ENCODE assay signal across 8 cellular contexts in the genomic region with DNA sequence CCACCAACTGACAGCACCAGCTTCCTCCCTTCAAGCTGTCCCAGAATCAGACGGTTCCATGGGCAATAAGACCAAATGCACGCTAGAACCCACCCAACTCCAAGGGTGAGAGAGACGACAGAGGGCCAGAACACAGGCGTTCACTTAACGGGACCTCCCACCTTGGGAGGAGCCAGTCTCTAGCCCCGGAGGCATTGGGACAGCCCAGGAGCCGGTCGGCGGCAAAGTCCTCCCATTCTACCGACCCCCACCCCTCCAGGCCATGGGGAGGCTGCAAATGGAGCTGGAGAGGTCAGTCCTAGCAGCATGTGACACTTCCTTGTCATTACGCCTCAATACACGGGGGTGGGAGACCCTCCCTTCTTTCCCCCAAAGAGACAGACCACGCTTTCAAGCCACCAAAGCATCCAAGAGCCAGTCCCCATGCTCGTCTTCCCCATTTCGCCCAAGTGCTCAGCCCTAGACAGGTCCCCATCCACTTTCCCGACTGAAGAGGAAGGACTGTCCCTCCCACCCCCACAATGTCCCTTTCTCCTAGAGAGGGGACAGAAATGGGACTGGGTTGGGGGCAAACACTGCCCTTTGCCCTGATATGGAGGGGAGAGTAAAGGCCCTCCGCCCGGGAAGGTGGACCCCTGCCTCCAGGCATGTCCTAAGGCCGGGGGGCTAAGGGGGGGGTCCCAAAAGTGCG. TPM values are rescaled to one million over a fixed set of nuclear protein-coding genes. Genes with fewer than 3 reads are reported as not detected.
DNase-seq lines count a peak whose midpoint lies in the region; ATAC-seq and TF ChIP-seq lines count a peak whose summit lies in the region.

No MANE protein-coding gene starts in this region.

- peak overlapping the region; percentile 91 for H3K27ac Mint-ChIP-seq in chondrocyte (ENCODE audit: unreplicated experiment)
- H3K27ac Mint-ChIP-seq in stimulated activated naive B cell treated with anti-CD40 and anti-IgM and Interleukin-4, amounts not matched to agents 10 μg/mL and 1 μg/mL and 100 μg/mL, for 72 hours: peak overlapping the region; percentile 91

- no peak for TF ChIP-seq RAD21 in liver (IDR thresholded peaks at IDR 0.05)

- H3K9ac ChIP-seq in liver (ENCODE audit: low read depth in 1 of 2, low read length in 2 of 2): peak overlapping the region in 1 of 2 donors; percentile 70

- H3K27ac ChIP-seq in cardiac muscle cell: peak overlapping the region; percentile 91
- H3K27ac ChIP-seq in liver (ENCODE audit: low read depth in 1 of 2, low read length in 2 of 2): peak overlapping the region in 1 of 2 donors; percentile 52

- in situ Hi-C loops in SK-MEL-5 (cut with HindIII; ENCODE audit: low pct_unique_long_range_greater_than_20kb, low sequenced_read_pairs): no loop called here

- DNase-seq in cardiac muscle cell (ENCODE audit: low read depth in 1 of 2, low spot score in 1 of 2): peak; percentile 57 to 72
- DNase-seq in Right ventricle myocardium superior: no peak
- peak; percentile 62 for DNase-seq in SK-MEL-5 (ENCODE audit: low read depth, low spot score)
- DNase-seq in chondrocyte (ENCODE audit: low spot score): no peak
- DNase-seq in stimulated activated naive B cell treated with anti-CD40 and anti-IgM and Interleukin-4, amounts not matched to agents 10 μg/mL and 1 μg/mL and 100 μg/mL, for 72 hours: no peak
- no peak for DNase-seq in H4 (ENCODE audit: low spot score)

- H3K4me3 Mint-ChIP-seq in chondrocyte (ENCODE audit: unreplicated experiment): peak overlapping the region; percentile 85
- peak overlapping the region; percentile 88 to 93 for H3K4me3 Mint-ChIP-seq in stimulated activated naive B cell treated with anti-CD40 and anti-IgM and Interleukin-4, amounts not matched to agents 10 μg/mL and 1 μg/mL and 100 μg/mL, for 72 hours

- no peaks in the 10 kb centered on the region for H3K27me3 Mint-ChIP-seq in chondrocyte (ENCODE audit: low read depth)
- H3K27me3 Mint-ChIP-seq in stimulated activated naive B cell treated with anti-CD40 and anti-IgM and Interleukin-4, amounts not matched to agents 10 μg/mL and 1 μg/mL and 100 μg/mL, for 72 hours: no peaks in the 10 kb centered on the region

- no peaks in the 10 kb centered on the region for H3K27me3 ChIP-seq in cardiac muscle cell
- H3K27me3 ChIP-seq in liver (ENCODE audit: control insufficient read depth in 4 of 4, insufficient read depth in 4 of 4, low read length in 3 of 4): no peaks in the 10 kb centered on the region

- H3K9me3 Mint-ChIP-seq in chondrocyte (ENCODE audit: low read depth): no peaks in the 10 kb centered on the region
- peaks cover 0 to 2% of the 10 kb centered on the region in 2 donors for H3K9me3 Mint-ChIP-seq in stimulated activated naive B cell treated with anti-CD40 and anti-IgM and Interleukin-4, amounts not matched to agents 10 μg/mL and 1 μg/mL and 100 μg/mL, for 72 hours

- H3K4me1 Mint-ChIP-seq in chondrocyte (ENCODE audit: low read depth): peaks cover 28% of the 10 kb centered on the region
- H3K4me1 Mint-ChIP-seq in stimulated activated naive B cell treated with anti-CD40 and anti-IgM and Interleukin-4, amounts not matched to agents 10 μg/mL and 1 μg/mL and 100 μg/mL, for 72 hours: peaks cover 20 to 46% of the 10 kb centered on the region in 2 donors

- H3K4me1 ChIP-seq in cardiac muscle cell (ENCODE audit: low read depth) (peaks cover 11% of the 10 kb centered on the region), liver (ENCODE audit: control insufficient read depth in 4 of 4, insufficient read depth in 4 of 4, low read length in 3 of 4) (peaks cover 1 to 32% (median 20%) of the 10 kb centered on the region in 4 donors)

- 2% methylated on average over 20 of the region's 20 CpGs for WGBS in liver

- intact Hi-C loops in Right ventricle myocardium superior (cut with DNase I): no loop called here

- no peak for ATAC-seq in Right ventricle myocardium superior (ENCODE audit: poor library complexity)
- ATAC-seq in stimulated activated naive B cell treated with anti-CD40 and anti-IgM and Interleukin-4, amounts not matched to agents 10 μg/mL and 1 μg/mL and 100 μg/mL, for 72 hours (replicated peaks): no peak
- ATAC-seq in GM18907 (IDR thresholded peaks at IDR 0.05; ENCODE audit: unreplicated experiment): no peak

- TF ChIP-seq CTCF in cardiac muscle cell (IDR thresholded peaks at IDR 0.05; ENCODE audit: low read depth, low read length) (no peak), chondrocyte (IDR thresholded peaks at IDR 0.05) (no peak), liver (IDR thresholded peaks at IDR 0.05; ENCODE audit: low read depth, low read length, missing input control) (no peak)

- H3K36me3 ChIP-seq in cardiac muscle cell (peaks cover 21% of the 10 kb centered on the region), liver (ENCODE audit: control insufficient read depth in 4 of 4, insufficient read depth in 3 of 4, low read depth in 1 of 4, low read length in 3 of 4) (peaks cover 7 to 29% (median 22%) of the 10 kb centered on the region in 4 donors)

- H3K4me3 ChIP-seq in cardiac muscle cell: peak overlapping the region; percentile 99
- peak overlapping the region; percentile 83 to 94 (median 88) for H3K4me3 ChIP-seq in liver (ENCODE audit: low read depth in 1 of 3, low read length in 3 of 3)

- H3K9me3 ChIP-seq in cardiac muscle cell (ENCODE audit: low read depth) (no peaks in the 10 kb centered on the region), liver (ENCODE audit: control insufficient read depth in 4 of 4, low read length in 3 of 4) (no peaks in the 10 kb centered on the region)

- peaks cover 7% of the 10 kb centered on the region for H3K36me3 Mint-ChIP-seq in chondrocyte (ENCODE audit: low read depth)
- peaks cover 24 to 29% of the 10 kb centered on the region in 2 donors for H3K36me3 Mint-ChIP-seq in stimulated activated naive B cell treated with anti-CD40 and anti-IgM and Interleukin-4, amounts not matched to agents 10 μg/mL and 1 μg/mL and 100 μg/mL, for 72 hours

TF ChIP-seq in liver, 16 proteins besides CTCF, POLR2A, EP300 and RAD21:
- no peak for TF ChIP-seq TAF1 (conservative IDR thresholded peaks at IDR 0.05)
- peak in 1 of 2 donors; percentile 16 for TF ChIP-seq HNF4A (conservative IDR thresholded peaks at IDR 0.05)
- no peak for TF ChIP-seq JUND (IDR thresholded peaks at IDR 0.05)
TF ChIP-seq in liver: peak in this region for 1.

RNA-seq across cellular contexts. Expression of a gene that starts 1.0 kb away (rescaled TPM):
- 237 and 320 TPM in 2 replicates for total RNA-seq in cardiac muscle cell
- 262 and 350 TPM in 2 replicates for polyA plus RNA-seq in cardiac muscle cell
- 80.8 TPM for total RNA-seq in Right ventricle myocardium superior
- 73.9 and 80.0 TPM in 2 replicates for total RNA-seq in SK-MEL-5 (2014; rRNA removed; shearing (Covaris generic))
- polyA plus RNA-seq in SK-MEL-5 (2015; cell fraction: cytosol; rRNA removed): 378 and 511 TPM in 2 replicates
- polyA plus RNA-seq in SK-MEL-5 (2015; cell fraction: nucleus; rRNA removed): 179 and 246 TPM in 2 replicates
- 182 to 191 TPM (median 187 TPM) in 3 replicates for total RNA-seq in chondrocyte
- total RNA-seq in liver: 100 to 1,000 TPM in 1 of 2 donors, 10 to 100 TPM in 1; 58.7 to 132 TPM
- polyA plus RNA-seq in liver: 10 to 100 TPM in 1 of 2 donors, 1 to 10 TPM in 1; 8.0 to 73.6 TPM
- total RNA-seq in H4 (2014; rRNA removed; shearing (Covaris generic)): 48.5 and 54.7 TPM in 2 replicates

RNA-seq across cellular contexts. Expression of a gene that starts 9.9 kb away (rescaled TPM):
- total RNA-seq in cardiac muscle cell (1.0 and 1.9 TPM in 2 replicates), Right ventricle myocardium superior (not detected), chondrocyte (0.20 TPM in 1 of 3 replicates, not detected in the others), liver (under 1 TPM in 1 of 2 donors, not detected in 1; 0.14 TPM)
- polyA plus RNA-seq in cardiac muscle cell (0.96 and 1.7 TPM in 2 replicates), liver (under 1 TPM in 1 of 2 donors, not detected in 1; 0.16 TPM)
- 0.13 TPM in 1 of 2 replicates, not detected in the other for total RNA-seq in SK-MEL-5 (2014; rRNA removed; shearing (Covaris generic))
- 0.08 TPM in 1 of 2 replicates, not detected in the other for polyA plus RNA-seq in SK-MEL-5 (2015; cell fraction: cytosol; rRNA removed)
- 0.76 and 0.85 TPM in 2 replicates for polyA plus RNA-seq in SK-MEL-5 (2015; cell fraction: nucleus; rRNA removed)
- total RNA-seq in H4 (2014; rRNA removed; shearing (Covaris generic)): not detected in 2 replicates

RNA-seq across cellular contexts. Expression of a gene that starts 30.7 kb away (rescaled TPM):
- total RNA-seq in cardiac muscle cell: 81.3 and 96.7 TPM in 2 replicates
- 37.7 and 43.0 TPM in 2 replicates for polyA plus RNA-seq in cardiac muscle cell
- total RNA-seq in Right ventricle myocardium superior: 30.5 TPM
- 37.3 and 39.8 TPM in 2 replicates for total RNA-seq in SK-MEL-5 (2014; rRNA removed; shearing (Covaris generic))
- polyA plus RNA-seq in SK-MEL-5 (2015; cell fraction: cytosol; rRNA removed): 59.3 and 73.7 TPM in 2 replicates
- 19.1 and 26.4 TPM in 2 replicates for polyA plus RNA-seq in SK-MEL-5 (2015; cell fraction: nucleus; rRNA removed)
- total RNA-seq in chondrocyte: 58.8 to 64.0 TPM (median 60.4 TPM) in 3 replicates
- 10 to 100 TPM; 11.5 to 22.0 TPM for total RNA-seq in liver
- polyA plus RNA-seq in liver: 10 to 100 TPM in 1 of 2 donors, 1 to 10 TPM in 1; 7.4 to 24.4 TPM
- total RNA-seq in H4 (2014; rRNA removed; shearing (Covaris generic)): 41.1 and 48.4 TPM in 2 replicates

RNA-seq across cellular contexts. Expression of a gene that starts 35.9 kb away (rescaled TPM):
- total RNA-seq in cardiac muscle cell (157 and 207 TPM in 2 replicates), Right ventricle myocardium superior (87.0 TPM), chondrocyte (47.8 to 51.7 TPM (median 49.4 TPM) in 3 replicates), liver (10 to 100 TPM; 25.3 to 34.6 TPM)
- polyA plus RNA-seq in cardiac muscle cell (125 and 143 TPM in 2 replicates), liver (10 to 100 TPM in 1 of 2 donors, 1 to 10 TPM in 1; 9.3 to 20.0 TPM)
- 48.3 and 49.6 TPM in 2 replicates for total RNA-seq in SK-MEL-5 (2014; rRNA removed; shearing (Covaris generic))
- 73.0 and 80.1 TPM in 2 replicates for polyA plus RNA-seq in SK-MEL-5 (2015; cell fraction: cytosol; rRNA removed)
- polyA plus RNA-seq in SK-MEL-5 (2015; cell fraction: nucleus; rRNA removed): 25.2 and 28.1 TPM in 2 replicates
- total RNA-seq in H4 (2014; rRNA removed; shearing (Covaris generic)): 16.1 and 16.6 TPM in 2 replicates

RNA-seq across cellular contexts. Expression of a gene that starts 40.4 kb away (rescaled TPM):
- total RNA-seq in cardiac muscle cell: 0.99 and 2.9 TPM in 2 replicates
- polyA plus RNA-seq in cardiac muscle cell: 1.1 and 2.6 TPM in 2 replicates
- total RNA-seq in Right ventricle myocardium superior: not detected
- total RNA-seq in SK-MEL-5 (2014; rRNA removed; shearing (Covaris generic)): 0.24 and 0.58 TPM in 2 replicates
- polyA plus RNA-seq in SK-MEL-5 (2015; cell fraction: cytosol; rRNA removed): 0.57 TPM in 1 of 2 replicates, not detected in the other
- not detected in 2 replicates for polyA plus RNA-seq in SK-MEL-5 (2015; cell fraction: nucleus; rRNA removed)
- total RNA-seq in chondrocyte: 0.32 TPM in 1 of 3 replicates, not detected in the others
- total RNA-seq in liver: 10 to 100 TPM; 23.5 to 34.3 TPM
- polyA plus RNA-seq in liver: 10 to 100 TPM; 19.2 to 38.7 TPM
- total RNA-seq in H4 (2014; rRNA removed; shearing (Covaris generic)): not detected in 2 replicates

Comparison
In these comparisons a context has a peak if more than half of its experiments do, and no peak if none do; other contexts are left out.
1. DNase-seq: peak in cardiac muscle cell (2 of 2) and SK-MEL-5 (single experiment); none in Right ventricle myocardium superior (single experiment), chondrocyte (single experiment), stimulated activated naive B cell treated with anti-CD40 and anti-IgM and Interleukin-4, amounts not matched to agents 10 μg/mL and 1 μg/mL and 100 μg/mL, for 72 hours (single experiment) and H4 (single experiment).